ENCODE assay signal across 8 cellular contexts in the genomic region with DNA sequence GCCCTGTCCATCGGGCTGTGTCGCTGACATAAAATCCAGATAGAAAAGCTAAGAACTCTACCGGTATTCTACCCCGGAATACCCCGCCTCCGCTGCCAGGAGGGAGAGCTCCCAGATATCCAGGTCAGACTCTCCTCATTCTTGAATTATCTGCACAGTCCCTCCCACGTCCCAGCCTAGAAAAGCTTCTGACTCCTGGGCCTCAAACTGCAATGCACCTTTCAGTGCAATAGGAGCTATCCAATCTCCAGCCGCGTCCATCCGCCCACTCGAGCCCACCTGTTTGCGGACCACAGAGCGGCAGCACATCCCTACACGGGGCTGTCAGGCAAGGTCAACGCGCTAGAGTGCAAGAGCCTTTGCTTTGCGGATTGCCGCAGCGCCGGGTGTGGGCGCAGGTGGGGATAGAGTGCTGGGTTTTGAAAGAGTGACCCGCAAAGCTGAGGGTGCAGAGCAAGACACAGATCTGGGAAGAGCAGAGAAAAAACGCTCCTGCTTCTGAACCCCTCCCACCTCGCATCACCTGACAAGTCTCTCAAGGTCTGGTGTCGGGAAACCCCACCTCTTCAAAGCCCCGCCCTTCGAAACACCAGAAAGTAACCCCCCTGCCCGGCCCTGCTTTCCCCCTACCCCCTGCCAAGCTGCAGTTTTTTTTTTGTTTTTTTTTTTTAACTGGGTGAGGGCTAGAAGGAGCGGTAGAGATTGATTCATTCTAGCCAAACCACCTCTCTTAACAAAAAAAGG. TPM values are rescaled to one million over a fixed set of nuclear protein-coding genes. Genes with fewer than 3 reads are reported as not detected.
DNase-seq lines count a peak whose midpoint lies in the region; ATAC-seq and TF ChIP-seq lines count a peak whose summit lies in the region.

No MANE protein-coding gene starts in this region.

- POLR2A ChIA-PET in WTC11 (lab: Charles Lee): interaction anchor here (1.0 to 1.5 kb wide), 5 partner anchors 12 to 41 kb away, joined by 3 to 8 read pairs (median 4); partner anchors contain the start of genes B3GALT4, PFDN6, RGL2 and RPS18

- H3K4me1 ChIP-seq in mammary epithelial cell (ENCODE audit: insufficient read depth, low read length) (peaks cover 26% of the 10 kb centered on the region), spleen (peaks cover 44 to 88% (median 79%) of the 10 kb centered on the region in 6 donors)

- H3K79me2 ChIP-seq in mammary epithelial cell (ENCODE audit: insufficient read depth, low read length): peaks cover 63% of the 10 kb centered on the region

- dilution Hi-C loops in mammary epithelial cell (cut with HindIII; ENCODE audit: low sequenced_read_pairs): no loop called here

- H3K9me3 ChIP-seq in mammary epithelial cell (replicated peaks; ENCODE audit: insufficient read depth, low read length) (no peaks in the 10 kb centered on the region), spleen (no peaks in the 10 kb centered on the region)

- CTCF ChIA-PET in WTC11 (lab: Charles Lee): interaction anchor here (0.9 to 3.7 kb wide), 15 partner anchors 8 to 188 kb away, joined by 3 to 29 read pairs (median 4); partner anchors contain the start of genes B3GALT4, RGL2, RPS18 and VPS52
- CTCF ChIA-PET in mammary epithelial cell (lab: Charles Lee; ENCODE audit: low non-redundant PET): interaction anchor here (0.5 kb wide), 1 partner anchor 66 kb away, joined by 3 read pairs; no protein-coding TSS in a partner anchor

- H3K27ac ChIP-seq in C4-2B (peak overlapping the region; percentile 93), mammary epithelial cell (ENCODE audit: insufficient read depth, low read depth, low read length) (peak overlapping the region; percentile 93), spleen (peak overlapping the region; percentile 95 to 100 (median 99))

- no peaks in the 10 kb centered on the region for H3K36me3 Mint-ChIP-seq in WTC11

- H3K27me3 Mint-ChIP-seq in WTC11 (ENCODE audit: low read depth): no peaks in the 10 kb centered on the region; the same call in 1 of the 2 replicates

- 2% methylated on average over 23 of the region's 29 CpGs for WGBS in mammary epithelial cell (ENCODE audit: low coverage, missing lambda C conversion rate)
- 9 to 14% (median 9%) methylated on average over 26 to 29 of the region's 29 CpGs for WGBS in spleen, 5 donors

- TF ChIP-seq POLR2A in spleen (IDR thresholded peaks at IDR 0.05): no peak

- DNase-seq in H7 (peak; percentile 96), NCI-H2081 treated with DMSO at 0.1 percent for 48 hours (lab: John Stamatoyannopoulos, UW) (peak; percentile 29), WTC11 (ENCODE audit: low spot score) (peak; percentile 81), mammary epithelial cell (peak; percentile 85), iris pigment epithelial cell (ENCODE audit: low read depth) (peak; percentile 87), spleen (peak; percentile 92)

- no peaks in the 10 kb centered on the region for H4K20me1 ChIP-seq in mammary epithelial cell (ENCODE audit: insufficient read depth, low read length)

- H3K4me1 Mint-ChIP-seq in WTC11: peaks cover 32% of the 10 kb centered on the region

- H3K4me3 ChIP-seq in H7 (ENCODE audit: insufficient read depth, low read depth, low read length): peak overlapping the region; percentile 87
- peak overlapping the region; percentile 58 to 86 (median 85) for H3K4me3 ChIP-seq in mammary epithelial cell (replicated peaks in 1 of 3; ENCODE audit: insufficient read depth in 1 of 3, low read depth in 2 of 3, low read length in 3 of 3)
- H3K4me3 ChIP-seq in spleen: peak overlapping the region; percentile 62 to 98 (median 80)

- peak; percentile 60 for ATAC-seq in WTC11
- no peak for ATAC-seq in HG02884 (IDR thresholded peaks at IDR 0.05; ENCODE audit: unreplicated experiment)

- peak overlapping the region; percentile 98 for H3K9ac ChIP-seq in mammary epithelial cell (ENCODE audit: insufficient read depth, low read length)

- intact Hi-C loops in mammary epithelial cell (cut with micrococcal nuclease) (loop anchor here (5.0 kb wide), 1 partner anchor 35 kb away; no protein-coding TSS in a partner anchor), spleen (cut with DNase I; ENCODE audit: low total_unique reads) (no loop called here)

- peaks cover 17% of the 10 kb centered on the region; the same call in 1 of the 2 replicates for H3K27me3 ChIP-seq in H7 (ENCODE audit: control insufficient read depth, insufficient read depth, low read length)
- H3K27me3 ChIP-seq in mammary epithelial cell (ENCODE audit: insufficient read depth, low read length): no peaks in the 10 kb centered on the region
- H3K27me3 ChIP-seq in spleen (replicated peaks in 1 of 7): no peaks in the 10 kb centered on the region

- peak overlapping the region; percentile 81 for H2AFZ ChIP-seq in mammary epithelial cell (ENCODE audit: low read depth, low read length)

- H3K9me3 Mint-ChIP-seq in WTC11: no peaks in the 10 kb centered on the region

- TF ChIP-seq CTCF in C4-2B (conservative IDR thresholded peaks at IDR 0.05): no peak
- TF ChIP-seq CTCF in WTC11 (IDR thresholded peaks at IDR 0.05): no peak
- no peak for TF ChIP-seq CTCF in mammary epithelial cell (conservative IDR thresholded peaks at IDR 0.05 in 1 of 2, IDR thresholded peaks at IDR 0.05 in 1 of 2; ENCODE audit: extremely low read depth in 1 of 2, insufficient read depth in 1 of 2, low read depth in 1 of 2, low read length in 2 of 2)
- TF ChIP-seq CTCF in spleen (IDR thresholded peaks at IDR 0.05 in 8 of 11, conservative IDR thresholded peaks at IDR 0.05 in 3 of 11): no peak

- H3K36me3 ChIP-seq in H7 (replicated peaks; ENCODE audit: control insufficient read depth, insufficient read depth, low read length) (no peaks in the 10 kb centered on the region), mammary epithelial cell (ENCODE audit: insufficient read depth, low read length) (peaks cover 3% of the 10 kb centered on the region), spleen (peaks cover 0 to 67% (median 33%) of the 10 kb centered on the region in 6 donors)

- peak overlapping the region; percentile 93 for H3K4me3 Mint-ChIP-seq in WTC11

- H3K4me2 ChIP-seq in mammary epithelial cell (ENCODE audit: insufficient read depth, low read depth, low read length): peak overlapping the region; percentile 88

- no TSS peak for BruUV-seq in mammary epithelial cell (replicated peaks; lab: Mats Ljungman, UMichigan)

- in situ Hi-C loops in mammary epithelial cell (cut with MboI; ENCODE audit: low sequenced_read_pairs in 2 of 2): no loop called here

- peak overlapping the region; percentile 93 for H3K27ac Mint-ChIP-seq in WTC11

TF ChIP-seq in WTC11, 78 proteins besides CTCF, POLR2A, EP300 and RAD21 (continues in another document):
- TF ChIP-seq, protein P1, sequence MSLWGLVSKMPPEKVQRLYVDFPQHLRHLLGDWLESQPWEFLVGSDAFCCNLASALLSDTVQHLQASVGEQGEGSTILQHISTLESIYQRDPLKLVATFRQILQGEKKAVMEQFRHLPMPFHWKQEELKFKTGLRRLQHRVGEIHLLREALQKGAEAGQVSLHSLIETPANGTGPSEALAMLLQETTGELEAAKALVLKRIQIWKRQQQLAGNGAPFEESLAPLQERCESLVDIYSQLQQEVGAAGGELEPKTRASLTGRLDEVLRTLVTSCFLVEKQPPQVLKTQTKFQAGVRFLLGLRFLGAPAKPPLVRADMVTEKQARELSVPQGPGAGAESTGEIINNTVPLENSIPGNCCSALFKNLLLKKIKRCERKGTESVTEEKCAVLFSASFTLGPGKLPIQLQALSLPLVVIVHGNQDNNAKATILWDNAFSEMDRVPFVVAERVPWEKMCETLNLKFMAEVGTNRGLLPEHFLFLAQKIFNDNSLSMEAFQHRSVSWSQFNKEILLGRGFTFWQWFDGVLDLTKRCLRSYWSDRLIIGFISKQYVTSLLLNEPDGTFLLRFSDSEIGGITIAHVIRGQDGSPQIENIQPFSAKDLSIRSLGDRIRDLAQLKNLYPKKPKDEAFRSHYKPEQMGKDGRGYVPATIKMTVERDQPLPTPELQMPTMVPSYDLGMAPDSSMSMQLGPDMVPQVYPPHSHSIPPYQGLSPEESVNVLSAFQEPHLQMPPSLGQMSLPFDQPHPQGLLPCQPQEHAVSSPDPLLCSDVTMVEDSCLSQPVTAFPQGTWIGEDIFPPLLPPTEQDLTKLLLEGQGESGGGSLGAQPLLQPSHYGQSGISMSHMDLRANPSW (CRISPR knock-in tag; conservative IDR thresholded peaks at IDR 0.05; ENCODE audit: low read depth): no peak
- no peak for TF ChIP-seq ZNF232 (CRISPR knock-in tag; IDR thresholded peaks at IDR 0.05)

RNA-seq across cellular contexts. Expression of gene TAPBP, which starts 1.3 kb away (rescaled TPM):
- total RNA-seq in H7 (2014; rRNA removed; shearing (Covaris generic)): 27.9 and 30.6 TPM in 2 replicates
- total RNA-seq in WTC11 (2021): 43.5 to 50.2 TPM (median 49.3 TPM) in 3 replicates
- 100 to 1,000 TPM; 117 to 119 TPM for total RNA-seq in mammary epithelial cell
- polyA plus RNA-seq in mammary epithelial cell: 71.4 TPM
- 60.7 TPM for polyA minus RNA-seq in mammary epithelial cell
- 100 to 1,000 TPM; 238 to 292 (median 285) TPM for total RNA-seq in spleen
- 100 to 1,000 TPM in 1 of 3 donors, 10 to 100 TPM in 2; 42.6 to 101 (median 81.6) TPM for polyA plus RNA-seq in spleen

RNA-seq across cellular contexts. Expression of gene ZBTB22, which starts 5.0 kb away (rescaled TPM):
- total RNA-seq in H7 (2014; rRNA removed; shearing (Covaris generic)): 11.6 and 14.9 TPM in 2 replicates
- total RNA-seq in WTC11 (2021) (11.6 to 14.7 TPM (median 13.7 TPM) in 3 replicates), mammary epithelial cell (10 to 100 TPM; 11.5 to 16.3 TPM), spleen (10 to 100 TPM; 16.1 to 27.2 (median 20.1) TPM)
- polyA plus RNA-seq in mammary epithelial cell (6.5 TPM), spleen (10 to 100 TPM; 10.8 to 19.8 (median 15.4) TPM)
- 9.5 TPM for polyA minus RNA-seq in mammary epithelial cell

RNA-seq across cellular contexts. Expression of gene DAXX, which starts 10.2 kb away (rescaled TPM):
- total RNA-seq in H7 (2014; rRNA removed; shearing (Covaris generic)): 79.8 and 91.2 TPM in 2 replicates
- total RNA-seq in WTC11 (2021): 61.8 to 67.2 TPM (median 65.1 TPM) in 3 replicates
- total RNA-seq in mammary epithelial cell: 10 to 100 TPM; 35.0 to 49.3 TPM
- 25.9 TPM for polyA plus RNA-seq in mammary epithelial cell
- polyA minus RNA-seq in mammary epithelial cell: 80.0 TPM
- 10 to 100 TPM; 47.6 to 76.3 (median 67.9) TPM for total RNA-seq in spleen
- polyA plus RNA-seq in spleen: 10 to 100 TPM; 47.8 to 59.3 (median 54.0) TPM

RNA-seq across cellular contexts. Expression of gene RGL2, which starts 13.8 kb away (rescaled TPM):
- 43.4 and 53.3 TPM in 2 replicates for total RNA-seq in H7 (2014; rRNA removed; shearing (Covaris generic))
- total RNA-seq in WTC11 (2021) (72.6 to 79.7 TPM (median 77.1 TPM) in 3 replicates), mammary epithelial cell (10 to 100 TPM; 22.0 to 47.0 TPM), spleen (100 to 1,000 TPM; 123 to 212 (median 146) TPM)
- polyA plus RNA-seq in mammary epithelial cell (34.0 TPM), spleen (100 to 1,000 TPM in 2 of 3 donors, 10 to 100 TPM in 1; 73.3 to 180 (median 133) TPM)
- polyA minus RNA-seq in mammary epithelial cell: 23.3 TPM

RNA-seq across cellular contexts. Expression of gene PFDN6, which starts 23.1 kb away (rescaled TPM):
- total RNA-seq in H7 (2014; rRNA removed; shearing (Covaris generic)): 87.9 and 90.2 TPM in 2 replicates
- total RNA-seq in WTC11 (2021): 83.3 to 95.7 TPM (median 85.6 TPM) in 3 replicates
- total RNA-seq in mammary epithelial cell: 10 to 100 TPM; 15.2 to 59.2 TPM
- 45.0 TPM for polyA plus RNA-seq in mammary epithelial cell
- polyA minus RNA-seq in mammary epithelial cell: 37.5 TPM
- 10 to 100 TPM; 11.3 to 35.7 (median 26.5) TPM for total RNA-seq in spleen
- 100 to 1,000 TPM; 150 to 169 (median 158) TPM for polyA plus RNA-seq in spleen

Comparison
In these comparisons a context has a peak if more than half of its experiments do, and no peak if none do; other contexts are left out.
1. DNase-seq: peak in every context shown above with its lines; median percentile 96 in H7; 92 in spleen; 87 in iris pigment epithelial cell; 85 in mammary epithelial cell; 81 in WTC11; 29 in NCI-H2081 treated with DMSO at 0.1 percent for 48 hours.